ENCODE assay signal across 8 cellular contexts in the genomic region with DNA sequence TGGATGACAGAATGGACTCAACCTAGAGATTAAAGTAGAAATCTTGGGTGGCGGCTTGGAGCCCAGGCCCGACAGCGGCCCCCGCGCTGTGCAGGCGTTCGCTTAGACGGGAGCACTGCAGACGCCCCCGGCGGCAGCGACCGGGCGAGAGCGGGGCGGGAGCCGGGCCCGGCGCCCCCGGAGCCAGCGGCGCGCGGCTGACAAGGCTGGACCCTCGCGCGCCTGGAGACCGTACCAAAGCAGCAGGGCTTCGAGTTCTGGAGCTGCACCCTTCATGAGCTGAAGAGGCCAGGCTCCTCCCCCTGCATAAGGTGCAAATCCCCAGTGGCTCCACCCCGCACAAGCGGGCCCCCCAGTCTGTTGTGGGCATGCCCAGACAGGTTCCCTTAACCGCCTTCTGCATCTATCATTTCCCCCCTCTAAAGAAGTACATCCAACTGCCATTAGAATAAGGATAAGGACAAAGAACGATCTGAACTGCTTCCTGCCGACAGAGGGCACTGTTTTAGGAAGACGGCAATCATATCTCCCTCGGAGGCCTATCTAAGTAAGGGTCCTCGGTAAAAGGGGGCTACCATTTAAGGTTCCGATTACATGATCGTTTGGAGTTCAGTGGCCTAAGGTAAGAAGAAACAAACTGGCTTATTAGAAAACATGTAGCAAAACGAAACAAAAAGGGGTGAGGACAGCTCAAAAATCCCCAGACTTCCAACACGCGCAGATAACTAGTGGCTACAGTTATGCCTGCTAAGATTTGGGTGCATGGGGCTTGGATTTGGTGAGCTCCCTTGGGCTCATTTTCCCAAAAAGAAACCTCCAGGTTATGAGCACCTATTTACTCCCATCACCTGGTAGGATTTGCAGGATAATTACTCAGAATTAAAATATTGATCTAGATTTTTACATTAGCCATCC.
DNase-seq lines count a peak whose midpoint lies in the region; ATAC-seq and TF ChIP-seq lines count a peak whose summit lies in the region.

No MANE protein-coding gene starts in this region.

- TF ChIP-seq CTCF in AG09309 (IDR thresholded peaks at IDR 0.05; ENCODE audit: control insufficient read depth, insufficient read depth, low read depth, low read length, missing control alignments) (peak; percentile 14), GM20000 (IDR thresholded peaks at IDR 0.05; ENCODE audit: extremely low read depth, missing control alignments) (no peak), cardiac muscle cell (IDR thresholded peaks at IDR 0.05; ENCODE audit: low read depth, low read length) (peak; percentile 45), thoracic aorta (IDR thresholded peaks at IDR 0.05) (no peak)

- no peaks in the 10 kb centered on the region for H3K9me3 ChIP-seq in cardiac muscle cell (ENCODE audit: low read depth)
- no peaks in the 10 kb centered on the region for H3K9me3 ChIP-seq in thoracic aorta

- no peaks in the 10 kb centered on the region for H3K36me3 ChIP-seq in cardiac muscle cell
- no peaks in the 10 kb centered on the region for H3K36me3 ChIP-seq in thoracic aorta

- no peak for ATAC-seq in thoracic aorta (ENCODE audit: insufficient number of reproducible peaks, low FRiP score, low read depth)
- no peak for ATAC-seq in HG03045 (IDR thresholded peaks at IDR 0.05; ENCODE audit: unreplicated experiment)
- ATAC-seq in HG02870 (IDR thresholded peaks at IDR 0.05; ENCODE audit: unreplicated experiment): no peak

- H3K4me1 ChIP-seq in cardiac muscle cell (ENCODE audit: low read depth) (no peaks in the 10 kb centered on the region), thoracic aorta (ENCODE audit: control insufficient read depth in 1 of 2, low read depth in 2 of 2) (no peaks in the 10 kb centered on the region)

- DNase-seq in AG09309 (ENCODE audit: low read depth): no peak
- peak; percentile 46 for DNase-seq in GM20000 (ENCODE audit: low spot score)
- peak; percentile 54 for DNase-seq in RPMI7951 (ENCODE audit: low read depth)
- peak in 1 of 2 donors; percentile 59 for DNase-seq in cardiac muscle cell (ENCODE audit: low read depth in 1 of 2, low spot score in 1 of 2)
- no peak for DNase-seq in thoracic aorta (ENCODE audit: low spot score)
- DNase-seq in hippocampal formation (lab: John Stamatoyannopoulos, UW): no peak

- no peak overlapping the region for H3K27ac ChIP-seq in cardiac muscle cell
- H3K27ac ChIP-seq in thoracic aorta: no peak overlapping the region

- no peaks in the 10 kb centered on the region for H3K27me3 ChIP-seq in cardiac muscle cell
- no peaks in the 10 kb centered on the region for H3K27me3 ChIP-seq in thoracic aorta (replicated peaks; ENCODE audit: insufficient read depth)

- H3K4me3 ChIP-seq in AG09309 (ENCODE audit: control insufficient read depth, low read depth, low read length) (no peak overlapping the region), cardiac muscle cell (no peak overlapping the region), thoracic aorta (peak overlapping the region; percentile 57)

Comparison
In these comparisons a context has a peak if more than half of its experiments do, and no peak if none do; other contexts are left out.
1. DNase-seq: peak in GM20000 (single experiment) and RPMI7951 (single experiment); none in AG09309 (single experiment), thoracic aorta (single experiment) and hippocampal formation (0 of 2).
2. CTCF ChIP-seq: peak in AG09309 (single experiment) and cardiac muscle cell (single experiment); none in GM20000 (single experiment) and thoracic aorta (single experiment).